In genomic region chr2:176579608-176580007, GRCh38 we compare ENCODE assay signal across 7 cellular contexts.
"Had no signal": no experiment of that assay in that cellular context is flagged by ENCODE, and none has a peak within 500 bp of the region (broad histone marks: within the 10 kb centered on the region; RNA-seq: fewer than 3 reads in every experiment).

No MANE protein-coding gene starts in this region.

- H3K4me3 ChIP-seq: GM23338, K562 had no signal

- H3K27ac ChIP-seq: HL-60 had no signal

- ATAC-seq: GM23338, HepG2, K562 had no signal

- DNase-seq: H9, HCEC 1CT, IMR-90 had no signal

- H3K27ac Mint-ChIP-seq: GM23338, H9 had no signal

- H3K4me3 Mint-ChIP-seq: GM23338, H9 had no signal

- H3K9me3 Mint-ChIP-seq: GM23338, H9 had no signal
